ENCODE assay signal across 1 cellular context in genomic region chr19:17097593-17098126, GRCh38.
TF ChIP-seq lines count a peak whose summit lies in the region.

No MANE protein-coding gene starts in this region.

TF ChIP-seq in K562, 482 proteins besides CTCF, POLR2A, EP300 and RAD21 (continued from another document):
- TF ChIP-seq, protein P1, sequence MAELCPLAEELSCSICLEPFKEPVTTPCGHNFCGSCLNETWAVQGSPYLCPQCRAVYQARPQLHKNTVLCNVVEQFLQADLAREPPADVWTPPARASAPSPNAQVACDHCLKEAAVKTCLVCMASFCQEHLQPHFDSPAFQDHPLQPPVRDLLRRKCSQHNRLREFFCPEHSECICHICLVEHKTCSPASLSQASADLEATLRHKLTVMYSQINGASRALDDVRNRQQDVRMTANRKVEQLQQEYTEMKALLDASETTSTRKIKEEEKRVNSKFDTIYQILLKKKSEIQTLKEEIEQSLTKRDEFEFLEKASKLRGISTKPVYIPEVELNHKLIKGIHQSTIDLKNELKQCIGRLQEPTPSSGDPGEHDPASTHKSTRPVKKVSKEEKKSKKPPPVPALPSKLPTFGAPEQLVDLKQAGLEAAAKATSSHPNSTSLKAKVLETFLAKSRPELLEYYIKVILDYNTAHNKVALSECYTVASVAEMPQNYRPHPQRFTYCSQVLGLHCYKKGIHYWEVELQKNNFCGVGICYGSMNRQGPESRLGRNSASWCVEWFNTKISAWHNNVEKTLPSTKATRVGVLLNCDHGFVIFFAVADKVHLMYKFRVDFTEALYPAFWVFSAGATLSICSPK (IDR thresholded peaks at IDR 0.05; ENCODE audit: borderline replicate concordance): no peak
- TF ChIP-seq, protein P2, sequence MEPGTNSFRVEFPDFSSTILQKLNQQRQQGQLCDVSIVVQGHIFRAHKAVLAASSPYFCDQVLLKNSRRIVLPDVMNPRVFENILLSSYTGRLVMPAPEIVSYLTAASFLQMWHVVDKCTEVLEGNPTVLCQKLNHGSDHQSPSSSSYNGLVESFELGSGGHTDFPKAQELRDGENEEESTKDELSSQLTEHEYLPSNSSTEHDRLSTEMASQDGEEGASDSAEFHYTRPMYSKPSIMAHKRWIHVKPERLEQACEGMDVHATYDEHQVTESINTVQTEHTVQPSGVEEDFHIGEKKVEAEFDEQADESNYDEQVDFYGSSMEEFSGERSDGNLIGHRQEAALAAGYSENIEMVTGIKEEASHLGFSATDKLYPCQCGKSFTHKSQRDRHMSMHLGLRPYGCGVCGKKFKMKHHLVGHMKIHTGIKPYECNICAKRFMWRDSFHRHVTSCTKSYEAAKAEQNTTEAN (CRISPR knock-in tag; IDR thresholded peaks at IDR 0.05): no peak
- TF ChIP-seq, protein P3, sequence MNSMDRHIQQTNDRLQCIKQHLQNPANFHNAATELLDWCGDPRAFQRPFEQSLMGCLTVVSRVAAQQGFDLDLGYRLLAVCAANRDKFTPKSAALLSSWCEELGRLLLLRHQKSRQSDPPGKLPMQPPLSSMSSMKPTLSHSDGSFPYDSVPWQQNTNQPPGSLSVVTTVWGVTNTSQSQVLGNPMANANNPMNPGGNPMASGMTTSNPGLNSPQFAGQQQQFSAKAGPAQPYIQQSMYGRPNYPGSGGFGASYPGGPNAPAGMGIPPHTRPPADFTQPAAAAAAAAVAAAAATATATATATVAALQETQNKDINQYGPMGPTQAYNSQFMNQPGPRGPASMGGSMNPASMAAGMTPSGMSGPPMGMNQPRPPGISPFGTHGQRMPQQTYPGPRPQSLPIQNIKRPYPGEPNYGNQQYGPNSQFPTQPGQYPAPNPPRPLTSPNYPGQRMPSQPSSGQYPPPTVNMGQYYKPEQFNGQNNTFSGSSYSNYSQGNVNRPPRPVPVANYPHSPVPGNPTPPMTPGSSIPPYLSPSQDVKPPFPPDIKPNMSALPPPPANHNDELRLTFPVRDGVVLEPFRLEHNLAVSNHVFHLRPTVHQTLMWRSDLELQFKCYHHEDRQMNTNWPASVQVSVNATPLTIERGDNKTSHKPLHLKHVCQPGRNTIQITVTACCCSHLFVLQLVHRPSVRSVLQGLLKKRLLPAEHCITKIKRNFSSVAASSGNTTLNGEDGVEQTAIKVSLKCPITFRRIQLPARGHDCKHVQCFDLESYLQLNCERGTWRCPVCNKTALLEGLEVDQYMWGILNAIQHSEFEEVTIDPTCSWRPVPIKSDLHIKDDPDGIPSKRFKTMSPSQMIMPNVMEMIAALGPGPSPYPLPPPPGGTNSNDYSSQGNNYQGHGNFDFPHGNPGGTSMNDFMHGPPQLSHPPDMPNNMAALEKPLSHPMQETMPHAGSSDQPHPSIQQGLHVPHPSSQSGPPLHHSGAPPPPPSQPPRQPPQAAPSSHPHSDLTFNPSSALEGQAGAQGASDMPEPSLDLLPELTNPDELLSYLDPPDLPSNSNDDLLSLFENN (IDR thresholded peaks at IDR 0.05; ENCODE audit: low read depth in 2 of 2, low read length in 2 of 2): no peak
- TF ChIP-seq ZNF316 (IDR thresholded peaks at IDR 0.05) (peak; percentile 99), CTCFL (IDR thresholded peaks at IDR 0.05; ENCODE audit: borderline replicate concordance, insufficient read depth, low read depth, low read length, poor library complexity, severe bottlenecking) (no peak), USF2 (CRISPR knock-in tag; IDR thresholded peaks at IDR 0.05) (no peak), NR2C2 (CRISPR knock-in tag; IDR thresholded peaks at IDR 0.05) (0 out of 2 replicates have a peak, but pooled peaks have one; percentile 61), NR2C2 (tag; IDR thresholded peaks at IDR 0.05) (peak; percentile 92), FOS (IDR thresholded peaks at IDR 0.05; ENCODE audit: extremely low read depth, insufficient read length) (no peak), NFRKB (IDR thresholded peaks at IDR 0.05; ENCODE audit: low read depth) (no peak)
- TF ChIP-seq, protein P4, sequence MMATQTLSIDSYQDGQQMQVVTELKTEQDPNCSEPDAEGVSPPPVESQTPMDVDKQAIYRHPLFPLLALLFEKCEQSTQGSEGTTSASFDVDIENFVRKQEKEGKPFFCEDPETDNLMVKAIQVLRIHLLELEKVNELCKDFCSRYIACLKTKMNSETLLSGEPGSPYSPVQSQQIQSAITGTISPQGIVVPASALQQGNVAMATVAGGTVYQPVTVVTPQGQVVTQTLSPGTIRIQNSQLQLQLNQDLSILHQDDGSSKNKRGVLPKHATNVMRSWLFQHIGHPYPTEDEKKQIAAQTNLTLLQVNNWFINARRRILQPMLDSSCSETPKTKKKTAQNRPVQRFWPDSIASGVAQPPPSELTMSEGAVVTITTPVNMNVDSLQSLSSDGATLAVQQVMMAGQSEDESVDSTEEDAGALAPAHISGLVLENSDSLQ (IDR thresholded peaks at IDR 0.05): 0 out of 2 replicates have a peak, but pooled peaks have one; percentile 40
